ENCODE assay signal across 1 cellular context in genomic region chrX:19990225-19990518, GRCh38.
TF ChIP-seq lines count a peak whose summit lies in the region.

No MANE protein-coding gene starts in this region.

TF ChIP-seq in HepG2, 621 proteins besides CTCF, POLR2A, EP300 and RAD21 (continued from another document):
- TF ChIP-seq ZBTB43 (CRISPR knock-in tag; conservative IDR thresholded peaks at IDR 0.05) = no peak
